ENCODE assay signal across 9 cellular contexts in the genomic region with DNA sequence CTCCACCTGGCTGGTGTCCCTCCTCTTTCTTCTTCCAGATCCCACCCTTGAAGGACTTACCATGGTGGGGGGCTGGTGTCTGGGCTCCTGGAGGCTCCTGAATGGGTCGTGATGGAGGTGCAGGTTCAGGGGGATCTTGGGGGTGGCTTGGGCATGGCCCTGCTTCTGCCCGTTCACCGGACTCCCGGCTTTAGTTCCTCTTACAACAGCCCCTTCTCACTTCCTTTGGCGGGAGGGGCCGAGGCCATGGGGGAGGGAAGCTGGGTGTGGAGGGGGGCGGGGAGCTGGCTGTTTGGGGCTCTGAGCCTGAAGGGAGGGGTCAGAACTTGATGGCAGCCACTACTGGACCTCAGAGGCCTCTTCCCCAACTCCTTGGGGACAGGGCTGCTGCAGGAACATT. TPM values are rescaled to one million over a fixed set of nuclear protein-coding genes. Genes with fewer than 3 reads are reported as not detected.
DNase-seq lines count a peak whose midpoint lies in the region; ATAC-seq and TF ChIP-seq lines count a peak whose summit lies in the region.
"Had no signal": no experiment of that assay in that cellular context is flagged by ENCODE, and none has a peak within 500 bp of the region (broad histone marks: within the 10 kb centered on the region; RNA-seq: fewer than 3 reads in every experiment).

A gene (minus strand): TSS at position 196 of the 400 bp plus-strand sequence. CDS start 133 bp downstream, at position 63.

- H3K27ac ChIP-seq in skin epidermis: peak within 1 kb of the TSS in 18 of 21 experiments; percentile 20 to 93 (median 80)
- no peak within 1 kb of the TSS for H3K27ac ChIP-seq in ovary

- DNase-seq in SKM-1 (lab: John Stamatoyannopoulos, UW; ENCODE audit: unreplicated experiment) (peak; percentile 68), Right ventricle myocardium inferior (ENCODE audit: missing footprints) (peak; percentile 92), ovary (no peak)

- no peaks in the 10 kb centered on the region for H3K27me3 ChIP-seq in ovary

- TF ChIP-seq CTCF in GM12875 (IDR thresholded peaks at IDR 0.05; ENCODE audit: borderline replicate concordance, insufficient read depth, low read depth, low read length) (no peak), ovary (IDR thresholded peaks at IDR 0.05) (no peak)

- peak within 1 kb of the TSS; percentile 71 for H3K4me3 ChIP-seq in GM12875 (ENCODE audit: low read depth, low read length)
- H3K4me3 ChIP-seq in skin epidermis: peak within 1 kb of the TSS; percentile 32 to 45 (median 38)
- H3K4me3 ChIP-seq in ovary: no peak within 1 kb of the TSS

- no peaks in the 10 kb centered on the region for H3K4me1 ChIP-seq in ovary (ENCODE audit: insufficient read depth)

- no peaks in the 10 kb centered on the region for H3K36me3 ChIP-seq in ovary

- no peaks in the 10 kb centered on the region for H3K9me3 ChIP-seq in ovary

- no peak for TF ChIP-seq POLR2A in ovary (IDR thresholded peaks at IDR 0.05)

- 9 to 13% (median 12%) methylated on average over 7 of the region's 7 CpGs for WGBS in ovary, 3 donors

- intact Hi-C loops in Right ventricle myocardium inferior (cut with DNase I) (loop anchor here (5.0 kb wide), 1 partner anchor 225 kb away; no protein-coding TSS in a partner anchor), ovary (cut with DNase I) (no loop called here)

- TF ChIP-seq EP300 in ovary (IDR thresholded peaks at IDR 0.05): no peak

- ATAC-seq in Right ventricle myocardium inferior: peak; percentile 67
- no peak for ATAC-seq in HG02588 (IDR thresholded peaks at IDR 0.05; ENCODE audit: unreplicated experiment)
- ATAC-seq in GM19455 (IDR thresholded peaks at IDR 0.05; ENCODE audit: unreplicated experiment): no peak
- ATAC-seq in GM21825 (IDR thresholded peaks at IDR 0.05; ENCODE audit: unreplicated experiment): no peak

RNA-seq across cellular contexts. Expression of the gene that starts here (rescaled TPM):
- total RNA-seq in Right ventricle myocardium inferior: 9.3 TPM
- 10 to 100 TPM in 2 of 7 donors, 1 to 10 TPM in 5; 3.5 to 13.6 (median 5.4) TPM for total RNA-seq in ovary
- polyA plus RNA-seq in ovary: 1 to 10 TPM; 4.0 to 7.8 TPM
- total RNA-seq: HT1080 had no signal

Comparison
In these comparisons a context has a peak if more than half of its experiments do, and no peak if none do; other contexts are left out.
1. DNase-seq: peak in SKM-1 (single experiment) and Right ventricle myocardium inferior (single experiment); none in ovary (0 of 5).
2. H3K27ac ChIP-seq: peak in skin epidermis (18 of 21); none in ovary (0 of 2).